In genomic region chr2:40737180-40737579, GRCh38 we compare ENCODE assay signal across 30 cellular contexts.
"Had no signal": no experiment of that assay in that cellular context is flagged by ENCODE, and none has a peak within 500 bp of the region (broad histone marks: within the 10 kb centered on the region; RNA-seq: fewer than 3 reads in every experiment).

No MANE protein-coding gene starts in this region.

- H3K36me3 ChIP-seq: heart right ventricle, left ventricle myocardium inferior, lower lobe of right lung, ovary, sigmoid colon, spleen, tibial artery had no signal

- H3K9me3 ChIP-seq: heart right ventricle, left ventricle myocardium inferior, lower lobe of right lung, ovary, psoas muscle, sigmoid colon, spleen, testis, tibial artery had no signal

- H3K27ac ChIP-seq: dorsolateral prefrontal cortex, epithelial cell of prostate, foreskin keratinocyte, heart right ventricle, left ventricle myocardium inferior, lower lobe of right lung, ovary, psoas muscle, sigmoid colon, skin epidermis, spleen, testis, tibial artery had no signal

- H3K4me1 ChIP-seq: heart right ventricle, left ventricle myocardium inferior, lower lobe of right lung, psoas muscle, sigmoid colon, testis, tibial artery had no signal

- ATAC-seq: esophagus mucosa; foreskin keratinocyte; heart right ventricle; left colon; lower lobe of right lung; naive thymus-derived CD8-positive, alpha-beta T cell; psoas muscle; right cardiac atrium; stimulated activated memory B cell treated with anti-CD40 and anti-IgM and Interleukin-4, amounts not matched to agents 10 μg/mL and 1 μg/mL and 100 μg/mL, for 72 hours; stimulated activated naive CD8-positive, alpha-beta T cell treated with anti-CD3 and anti-CD28 coated beads, Interleukin-15, Interleukin-2, amounts not matched to agents 100 U/mL and 50 U/mL, for 24 hours had no signal

- DNase-seq: dorsolateral prefrontal cortex; effector CD4-positive, alpha-beta T cell; foreskin keratinocyte; glutamatergic neuron; heart right ventricle; hypothalamus; immature natural killer cell; islet precursor cell; kidney glomerular epithelial cell; left colon; left ventricle myocardium inferior; lower lobe of right lung; naive thymus-derived CD8-positive, alpha-beta T cell; nephron progenitor cell; nucleus accumbens; ovary; posterior cingulate gyrus; psoas muscle; right cardiac atrium; sigmoid colon; spleen; stimulated activated CD4-positive, alpha-beta T cell treated with anti-CD3 and anti-CD28 coated beads, Interleukin-4, amount 100 ng/mL, for 4 hours; stimulated activated naive CD8-positive, alpha-beta T cell treated with anti-CD3 and anti-CD28 coated beads, Interleukin-15, Interleukin-2, amounts not matched to agents 100 U/mL and 50 U/mL, for 24 hours; substantia nigra; testis; tibial artery had no signal

- H3K27me3 ChIP-seq: dorsolateral prefrontal cortex, foreskin keratinocyte, heart right ventricle, ovary, sigmoid colon, spleen, testis, tibial artery had no signal

- H3K4me3 ChIP-seq: dorsolateral prefrontal cortex, heart right ventricle, left ventricle myocardium inferior, lower lobe of right lung, ovary, psoas muscle, sigmoid colon, skin epidermis, spleen, testis, tibial artery had no signal
